ENCODE assay signal across 8 cellular contexts in genomic region chr6:89411269-89412070, GRCh38. TPM values are rescaled to one million over a fixed set of nuclear protein-coding genes. Genes with fewer than 3 reads are reported as not detected.
DNase-seq lines count a peak whose midpoint lies in the region; ATAC-seq, FAIRE-seq and TF ChIP-seq lines count a peak whose summit lies in the region.

No MANE protein-coding gene starts in this region.

- H3K4me1 ChIP-seq in SJSA1 (replicated peaks): peaks cover 19% of the 10 kb centered on the region
- H3K4me1 ChIP-seq in keratinocyte (ENCODE audit: control insufficient read depth, extremely low read depth, insufficient read depth, low read length): no peaks in the 10 kb centered on the region

- H3K36me3 ChIP-seq in SJSA1 (no peaks in the 10 kb centered on the region), brain microvascular endothelial cell (replicated peaks) (no peaks in the 10 kb centered on the region), keratinocyte (ENCODE audit: control insufficient read depth in 2 of 2, extremely low read depth in 1 of 2, insufficient read depth in 2 of 2, low read length in 2 of 2) (no peaks in the 10 kb centered on the region)

- TF ChIP-seq CTCF in brain microvascular endothelial cell (IDR thresholded peaks at IDR 0.05; ENCODE audit: low read depth, low read length, missing control alignments) (no peak), keratinocyte (optimal IDR thresholded peaks at IDR 0.05 in 1 of 3, IDR thresholded peaks at IDR 0.05 in 1 of 3, conservative IDR thresholded peaks at IDR 0.05 in 1 of 3; ENCODE audit: extremely low read depth in 1 of 3, insufficient read depth in 2 of 3, low read length in 3 of 3) (no peak)

- peaks cover 84% of the 10 kb centered on the region for H3K27me3 ChIP-seq in SJSA1 (replicated peaks)
- peaks cover 33% of the 10 kb centered on the region for H3K27me3 ChIP-seq in brain microvascular endothelial cell (replicated peaks)
- H3K27me3 ChIP-seq in keratinocyte (ENCODE audit: control insufficient read depth, extremely low read depth, insufficient read depth, low read length): peaks cover 66% of the 10 kb centered on the region

- in situ Hi-C loops in brain microvascular endothelial cell (cut with HindIII; ENCODE audit: low pct_ligation_motif_present, low sequenced_read_pairs): no loop called here

- H2AFZ ChIP-seq in keratinocyte (ENCODE audit: control insufficient read depth, low read length): peak overlapping the region; percentile 32

- no peak for FAIRE-seq in keratinocyte (lab: Jason Lieb, UNC)

- peak; percentile 50 for ATAC-seq in GM19023 (IDR thresholded peaks at IDR 0.05; ENCODE audit: unreplicated experiment)
- peak; percentile 24 for ATAC-seq in HG03196 (IDR thresholded peaks at IDR 0.05; ENCODE audit: unreplicated experiment)

- H3K9me1 ChIP-seq in keratinocyte (ENCODE audit: control insufficient read depth, extremely low read depth, insufficient read depth, low read length): no peaks in the 10 kb centered on the region

- H3K27ac ChIP-seq in SJSA1 (no peak overlapping the region), brain microvascular endothelial cell (no peak overlapping the region), keratinocyte (ENCODE audit: control insufficient read depth, insufficient read depth, low read length) (no peak overlapping the region)

- H3K4me3 ChIP-seq in SJSA1 (peak overlapping the region; percentile 32), brain microvascular endothelial cell (ENCODE audit: low read depth, low read length) (peak overlapping the region; percentile 52), keratinocyte (ENCODE audit: control insufficient read depth in 2 of 3, extremely low read depth in 1 of 3, insufficient read depth in 2 of 3, low read depth in 1 of 3, low read length in 3 of 3) (peak overlapping the region; percentile 31 to 43 (median 40))

- H3K4me2 ChIP-seq in keratinocyte (ENCODE audit: control insufficient read depth, extremely low read depth, insufficient read depth, low read depth, low read length): peak overlapping the region; percentile 66

- no peaks in the 10 kb centered on the region for H4K20me1 ChIP-seq in keratinocyte (ENCODE audit: control insufficient read depth, extremely low read depth, insufficient read depth, low read length)

- peak; percentile 50 for DNase-seq in Ammon's horn (ENCODE audit: low spot score)
- DNase-seq in SJSA1 (ENCODE audit: low read depth in 1 of 2, low spot score in 2 of 2): peak in 1 of 2 experiments; percentile 40
- no peak for DNase-seq in brain microvascular endothelial cell
- DNase-seq in keratinocyte (ENCODE audit: low read depth, low spot score): no peak
- peak; percentile 30 to 45 for DNase-seq in stimulated activated CD4-positive, alpha-beta T cell treated with anti-CD3 and anti-CD28 coated beads, Interleukin-2, amount 100 ng/mL, for 24 hours
- DNase-seq in HT-29 (ENCODE audit: low spot score): no peak

- dilution Hi-C loops in keratinocyte (cut with MboI; ENCODE audit: extremely low pct_ligation_motif_present, low sequenced_read_pairs): no loop called here

- no peak overlapping the region for H3K9ac ChIP-seq in keratinocyte (ENCODE audit: control insufficient read depth, extremely low read depth, insufficient read depth, low read length)

- H3K9me3 ChIP-seq in SJSA1 (replicated peaks) (no peaks in the 10 kb centered on the region), keratinocyte (ENCODE audit: control insufficient read depth, low read depth, low read length) (no peaks in the 10 kb centered on the region)

- H3K79me2 ChIP-seq in keratinocyte (ENCODE audit: control insufficient read depth, insufficient read depth, low read length): no peaks in the 10 kb centered on the region

RNA-seq across cellular contexts. Expression of gene RRAGD, which starts 0.6 kb away (rescaled TPM):
- not detected in 2 replicates for total RNA-seq in SJSA1 (2014; rRNA removed; shearing (Covaris generic))
- 0.03 to 0.86 TPM (median 0.18 TPM) in 3 replicates for polyA plus RNA-seq in keratinocyte
- 2.5 TPM for polyA plus RNA-seq in keratinocyte (2011; ENCODE audit: low read depth)
- polyA plus RNA-seq in keratinocyte (2011; cell fraction: cytosol; rRNA removed): 0.32 and 1.3 TPM in 2 replicates
- polyA plus RNA-seq in keratinocyte (2011; cell fraction: nucleus; rRNA removed): 0.24 and 0.38 TPM in 2 replicates
- polyA plus RNA-seq in keratinocyte (2012; ENCODE audit: low replicate concordance): 3.9 TPM in 1 of 2 replicates, not detected in the other
- 0.20 TPM in 1 of 3 replicates, not detected in the others for polyA minus RNA-seq in keratinocyte
- not detected for polyA minus RNA-seq in keratinocyte (2011; cell fraction: cytosol; rRNA and poly(A)+ RNA removed)
- 0.42 and 1.1 TPM in 2 replicates for polyA minus RNA-seq in keratinocyte (2011; cell fraction: nucleus; rRNA and poly(A)+ RNA removed)
- not detected in 2 replicates for total RNA-seq in HT-29 (2014; rRNA removed; shearing (Covaris generic))

RNA-seq across cellular contexts. Expression of gene ANKRD6, which starts 21.5 kb away (rescaled TPM):
- 1.1 TPM in 1 of 2 replicates, not detected in the other for total RNA-seq in SJSA1 (2014; rRNA removed; shearing (Covaris generic))
- 5.7 to 9.4 TPM (median 5.8 TPM) in 3 replicates for polyA plus RNA-seq in keratinocyte
- polyA plus RNA-seq in keratinocyte (2011; ENCODE audit: low read depth): 2.1 TPM
- polyA plus RNA-seq in keratinocyte (2011; cell fraction: cytosol; rRNA removed): 6.7 and 7.1 TPM in 2 replicates
- polyA plus RNA-seq in keratinocyte (2011; cell fraction: nucleus; rRNA removed): 17.3 and 19.7 TPM in 2 replicates
- 0.95 and 5.9 TPM in 2 replicates for polyA plus RNA-seq in keratinocyte (2012; ENCODE audit: low replicate concordance)
- 10.6 to 13.9 TPM (median 11.1 TPM) in 3 replicates for polyA minus RNA-seq in keratinocyte
- polyA minus RNA-seq in keratinocyte (2011; cell fraction: cytosol; rRNA and poly(A)+ RNA removed): 10.2 TPM
- 8.2 and 12.6 TPM in 2 replicates for polyA minus RNA-seq in keratinocyte (2011; cell fraction: nucleus; rRNA and poly(A)+ RNA removed)
- not detected in 2 replicates for total RNA-seq in HT-29 (2014; rRNA removed; shearing (Covaris generic))

RNA-seq across cellular contexts. Expression of gene UBE2J1, which starts 58.9 kb away (rescaled TPM):
- total RNA-seq in SJSA1 (2014; rRNA removed; shearing (Covaris generic)): 32.0 and 45.5 TPM in 2 replicates
- 17.0 to 26.7 TPM (median 19.7 TPM) in 3 replicates for polyA plus RNA-seq in keratinocyte
- polyA plus RNA-seq in keratinocyte (2011; ENCODE audit: low read depth): 5.9 TPM
- 19.2 and 32.6 TPM in 2 replicates for polyA plus RNA-seq in keratinocyte (2011; cell fraction: cytosol; rRNA removed)
- 8.1 and 10.2 TPM in 2 replicates for polyA plus RNA-seq in keratinocyte (2011; cell fraction: nucleus; rRNA removed)
- polyA plus RNA-seq in keratinocyte (2012; ENCODE audit: low replicate concordance): 15.1 and 18.0 TPM in 2 replicates
- 4.4 to 22.2 TPM (median 12.4 TPM) in 3 replicates for polyA minus RNA-seq in keratinocyte
- 14.6 TPM for polyA minus RNA-seq in keratinocyte (2011; cell fraction: cytosol; rRNA and poly(A)+ RNA removed)
- 4.5 and 7.6 TPM in 2 replicates for polyA minus RNA-seq in keratinocyte (2011; cell fraction: nucleus; rRNA and poly(A)+ RNA removed)
- total RNA-seq in HT-29 (2014; rRNA removed; shearing (Covaris generic)): 19.9 and 22.1 TPM in 2 replicates

Comparison
In these comparisons a context has a peak if more than half of its experiments do, and no peak if none do; other contexts are left out.
1. DNase-seq: peak in Ammon's horn (single experiment) and stimulated activated CD4-positive, alpha-beta T cell treated with anti-CD3 and anti-CD28 coated beads, Interleukin-2, amount 100 ng/mL, for 24 hours (2 of 2); none in brain microvascular endothelial cell (single experiment), keratinocyte (single experiment) and HT-29 (single experiment).
2. Peak in every context shown above with its lines, with median percentiles within 50 percentile points of each other: H3K4me3 ChIP-seq.